ENCODE assay signal across 18 cellular contexts in the genomic region with DNA sequence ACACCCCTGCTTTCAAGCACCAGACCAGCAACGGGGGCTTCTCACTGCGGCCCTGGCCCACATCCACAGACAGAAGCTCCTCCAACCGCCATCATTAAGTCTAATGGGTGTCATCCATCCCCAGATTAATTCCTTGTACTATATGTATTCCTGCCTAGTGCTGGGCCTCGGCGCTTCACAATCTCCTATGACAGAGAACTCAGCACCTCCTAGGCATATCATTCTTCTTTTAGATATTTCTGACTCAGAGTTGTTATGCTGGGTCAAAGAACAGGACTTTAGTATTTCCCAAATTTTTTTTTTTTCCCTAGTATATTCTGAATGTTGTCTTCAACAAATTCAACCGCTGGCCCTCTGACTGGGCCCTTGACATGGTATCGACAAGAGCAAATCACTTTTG.
DNase-seq lines count a peak whose midpoint lies in the region; ATAC-seq and TF ChIP-seq lines count a peak whose summit lies in the region.
"Had no signal": no experiment of that assay in that cellular context is flagged by ENCODE, and none has a peak within 500 bp of the region (broad histone marks: within the 10 kb centered on the region; RNA-seq: fewer than 3 reads in every experiment).

No MANE protein-coding gene starts in this region.

- peaks cover 13 to 15% of the 10 kb centered on the region in 2 donors for H3K36me3 Mint-ChIP-seq in activated T-cell treated with anti-CD3 and anti-CD28 coated beads, Interleukin-2, amount 50 U/mL, for 72 hours (ENCODE audit: insufficient read depth in 2 of 2)
- peaks cover 79% of the 10 kb centered on the region for H3K36me3 Mint-ChIP-seq in nephron progenitor cell (ENCODE audit: low read depth)

- H4K8ac ChIP-seq in IMR-90 (ENCODE audit: low read depth in 2 of 2, low read length in 2 of 2) = 0 out of 4 replicates have a peak overlapping the region, but pooled peaks of 1 of the 2 experiments have one; percentile 6

- H3K36me3 ChIP-seq in IMR-90 (ENCODE audit: control insufficient read depth, insufficient read depth, low read length) = peaks cover 23% of the 10 kb centered on the region

- no peak overlapping the region for H3K4me2 ChIP-seq in IMR-90 (ENCODE audit: low read depth, low read length)
- H3K4me2 ChIP-seq: BLaER1 treated with 17β-estradiol and CSF1 and Interleukin-3, amounts not matched to agents 10 nM and 100 nM had no signal

- peaks cover 0 to 45% of the 10 kb centered on the region in 2 experiments; a peak in 2 of 4 replicates for H3K79me1 ChIP-seq in IMR-90 (ENCODE audit: low read depth in 1 of 2, low read length in 2 of 2)

- peak overlapping the region; percentile 2 for H2BK5ac ChIP-seq in IMR-90 (ENCODE audit: low read depth, low read length, poor library complexity, severe bottlenecking)

- no peak overlapping the region for H3K18ac ChIP-seq in IMR-90 (ENCODE audit: low read depth, low read length)

- no peaks in the 10 kb centered on the region for H3K27me3 Mint-ChIP-seq in activated T-cell treated with anti-CD3 and anti-CD28 coated beads, Interleukin-2, amount 50 U/mL, for 72 hours (ENCODE audit: low read depth)
- H3K27me3 Mint-ChIP-seq in nephron progenitor cell (ENCODE audit: low read depth, poor library complexity) = peaks cover 2% of the 10 kb centered on the region
- H3K27me3 Mint-ChIP-seq: B cell had no signal

- WGBS in IMR-90 (ENCODE audit: extremely low coverage in 2 of 2, insufficient read length in 1 of 2), 2 experiments = no CpG with 5 or more reads among the region's 7 CpGs

- peak overlapping the region; percentile 25; the same call in 1 of the 2 replicates for H4K91ac ChIP-seq in IMR-90 (ENCODE audit: insufficient read depth, low read depth, low read length)

- H3K4ac ChIP-seq in IMR-90 (ENCODE audit: low read depth, low read length) = peak overlapping the region; percentile 28; the same call in 1 of the 2 replicates

- no peak overlapping the region for H4K5ac ChIP-seq in IMR-90 (ENCODE audit: low read depth, low read length)

- CTCF ChIA-PET in IMR-90 (lab: Yijun Ruan, JAX) = no interaction called here

- TF ChIP-seq CTCF in IMR-90 (conservative IDR thresholded peaks at IDR 0.05; ENCODE audit: low read depth, low read length) (no peak), nephron progenitor cell (IDR thresholded peaks at IDR 0.05) (no peak)

- TF ChIP-seq POLR2A in IMR-90 (IDR thresholded peaks at IDR 0.05; ENCODE audit: low read depth, low read length) = no peak

- peak overlapping the region; percentile 36 for H3K27ac Mint-ChIP-seq in activated T-cell treated with anti-CD3 and anti-CD28 coated beads, Interleukin-2, amount 50 U/mL, for 72 hours
- peak overlapping the region; percentile 31 for H3K27ac Mint-ChIP-seq in nephron progenitor cell
- H3K27ac Mint-ChIP-seq: B cell; CD8-positive, alpha-beta T cell had no signal

- H3K27ac ChIP-seq in IMR-90 (ENCODE audit: insufficient read depth, low read length) = 0 out of 2 replicates have a peak overlapping the region, but pooled peaks have one; percentile 8
- H3K27ac ChIP-seq: BLaER1 treated with 17β-estradiol and CSF1 and Interleukin-3, amounts not matched to agents 10 nM and 100 nM had no signal

- no peak for ATAC-seq in activated T-cell treated with anti-CD3 and anti-CD28 coated beads, Interleukin-2, amount 50 U/mL, for 72 hours (replicated peaks in 1 of 2)
- ATAC-seq in IMR-90 (ENCODE audit: low read depth) = no peak
- ATAC-seq: CD8-positive, alpha-beta T cell; GM12878; HepG2 had no signal

- no peak overlapping the region for H2AK9ac ChIP-seq in IMR-90 (replicated peaks; ENCODE audit: low read depth, low read length, poor library complexity)

- H3K9me1 ChIP-seq in IMR-90 (ENCODE audit: insufficient read depth, low read length) = peaks cover 38% of the 10 kb centered on the region

- no peak overlapping the region for H2BK20ac ChIP-seq in IMR-90 (ENCODE audit: low read depth, low read length)

- no peak overlapping the region for H2BK120ac ChIP-seq in IMR-90 (ENCODE audit: low read depth, low read length)

- H3K9me3 ChIP-seq in IMR-90 (ENCODE audit: control insufficient read depth, insufficient read depth, low read length) = no peaks in the 10 kb centered on the region
- H3K9me3 ChIP-seq: BLaER1 treated with 17β-estradiol and CSF1 and Interleukin-3, amounts not matched to agents 10 nM and 100 nM had no signal

- no peak overlapping the region for H2AK5ac ChIP-seq in IMR-90 (ENCODE audit: low read depth, low read length)

- H3K9me3 Mint-ChIP-seq in activated T-cell treated with anti-CD3 and anti-CD28 coated beads, Interleukin-2, amount 50 U/mL, for 72 hours = no peaks in the 10 kb centered on the region
- no peaks in the 10 kb centered on the region for H3K9me3 Mint-ChIP-seq in nephron progenitor cell
- H3K9me3 Mint-ChIP-seq: CD8-positive, alpha-beta T cell; H9 had no signal

- peaks cover 14% of the 10 kb centered on the region for H3K4me1 Mint-ChIP-seq in activated T-cell treated with anti-CD3 and anti-CD28 coated beads, Interleukin-2, amount 50 U/mL, for 72 hours (ENCODE audit: low read depth)
- peaks cover 1% of the 10 kb centered on the region for H3K4me1 Mint-ChIP-seq in nephron progenitor cell
- H3K4me1 Mint-ChIP-seq: B cell, H9 had no signal

- no peak overlapping the region for H3K9ac ChIP-seq in IMR-90 (ENCODE audit: low read depth, low read length)
- H3K9ac ChIP-seq: BLaER1 treated with 17β-estradiol and CSF1 and Interleukin-3, amounts not matched to agents 10 nM and 100 nM had no signal

- DNase-seq in activated T-cell treated with anti-CD3 and anti-CD28 coated beads, Interleukin-2, amount 50 U/mL, for 72 hours = no peak
- DNase-seq in activated T-cell treated with anti-CD3 and anti-CD28 coated beads for 4 hours (no peak), IMR-90 (no peak), nephron progenitor cell (no peak), A172 (ENCODE audit: low spot score) (no peak), LoVo (ENCODE audit: low spot score) (no peak)
- DNase-seq in stimulated activated CD4-positive, alpha-beta T cell treated with anti-CD3 and anti-CD28 coated beads, Interleukin-4, amount 100 ng/mL, for 24 hours = no peak
- DNase-seq: 8988T; Calu3; CD8-positive, alpha-beta T cell; DMS 273 treated with DMSO at 0.1 percent for 48 hours; DMS53; DND-41; H9 had no signal

- H3K4me3 ChIP-seq in IMR-90 (ENCODE audit: insufficient read depth, low read depth, low read length) = no peak overlapping the region
- H3K4me3 ChIP-seq: BLaER1 treated with 17β-estradiol and CSF1 and Interleukin-3, amounts not matched to agents 10 nM and 100 nM; GM12878 had no signal

- dilution Hi-C loops in IMR-90 (cut with HindIII; ENCODE audit: low sequenced_read_pairs, unreplicated experiment) = no loop called here

- peaks cover 7% of the 10 kb centered on the region; the same call in 1 of the 2 replicates for H4K20me1 ChIP-seq in IMR-90 (ENCODE audit: insufficient read depth, low read length)

- POLR2A ChIA-PET in IMR-90 (lab: Charles Lee; ENCODE audit: unreplicated experiment) = no interaction called here

- in situ Hi-C loops in IMR-90 (cut with MboI; ENCODE audit: low sequenced_read_pairs) = loop anchor here (25.0 kb wide), 1 partner anchor 681 kb away; no protein-coding TSS in a partner anchor

- no peak overlapping the region for H3K56ac ChIP-seq in IMR-90 (ENCODE audit: extremely low read depth, insufficient read depth, low read length)

- no peak overlapping the region for H3K14ac ChIP-seq in IMR-90 (replicated peaks; ENCODE audit: low read depth, low read length)

- no peak overlapping the region for H3K23ac ChIP-seq in IMR-90 (ENCODE audit: low read depth, low read length)

- no peaks in the 10 kb centered on the region for H3K27me3 ChIP-seq in IMR-90 (ENCODE audit: control insufficient read depth, insufficient read depth, low read length)
- H3K27me3 ChIP-seq: BLaER1 treated with 17β-estradiol and CSF1 and Interleukin-3, amounts not matched to agents 10 nM and 100 nM had no signal

- H2AFZ ChIP-seq in IMR-90 (replicated peaks; ENCODE audit: low read length, poor library complexity) = no peak overlapping the region

- peaks cover 21% of the 10 kb centered on the region for H3K4me1 ChIP-seq in IMR-90 (ENCODE audit: control insufficient read depth, insufficient read depth, low read length)
- H3K4me1 ChIP-seq: BLaER1 treated with 17β-estradiol and CSF1 and Interleukin-3, amounts not matched to agents 10 nM and 100 nM had no signal

- intact Hi-C loops in IMR-90 (cut with micrococcal nuclease) = no loop called here

- H2BK15ac ChIP-seq in IMR-90 (ENCODE audit: low read depth, low read length) = no peak overlapping the region

- H3K4me3 Mint-ChIP-seq in activated T-cell treated with anti-CD3 and anti-CD28 coated beads, Interleukin-2, amount 50 U/mL, for 72 hours = no peak overlapping the region
- no peak overlapping the region for H3K4me3 Mint-ChIP-seq in nephron progenitor cell
- H3K4me3 Mint-ChIP-seq: B cell; CD8-positive, alpha-beta T cell; H9 had no signal

- no peak for TF ChIP-seq RAD21 in IMR-90 (IDR thresholded peaks at IDR 0.05; ENCODE audit: low read length)

- no TSS peak for BruUV-seq in IMR-90 (replicated peaks; lab: Mats Ljungman, UMichigan)

TF ChIP-seq in IMR-90, 13 proteins besides CTCF, POLR2A, EP300 and RAD21:
- TF ChIP-seq MXI1 (IDR thresholded peaks at IDR 0.05; ENCODE audit: borderline replicate concordance, low read depth, low read length) (no peak), RFX5 (IDR thresholded peaks at IDR 0.05; ENCODE audit: low read depth, low read length) (no peak), BHLHE40 (IDR thresholded peaks at IDR 0.05; ENCODE audit: low read depth, low read length) (no peak), CHD1 (IDR thresholded peaks at IDR 0.05; ENCODE audit: low read depth, low read length) (no peak)
